Comparison of ENCODE assay signal across 9 cellular contexts in genomic region chr7:114047889-114048288, GRCh38.
DNase-seq lines count a peak whose midpoint lies in the region; ATAC-seq lines count a peak whose summit lies in the region.
"Had no signal": no experiment of that assay in that cellular context is flagged by ENCODE, and none has a peak within 500 bp of the region (broad histone marks: within the 10 kb centered on the region; RNA-seq: fewer than 3 reads in every experiment).

No MANE protein-coding gene starts in this region.

- H3K4me3 ChIP-seq in endocrine pancreas (ENCODE audit: control insufficient read depth, insufficient read depth, low read length) (peak overlapping the region; percentile 31), skeletal muscle satellite cell (ENCODE audit: low read length) (peak overlapping the region; percentile 55)

- H3K27ac Mint-ChIP-seq in activated CD4-positive, alpha-beta T cell treated with anti-CD3 and anti-CD28 coated beads, Interleukin-2, amount 10 ng/mL, durations not matched to agents 24 days and 14 days = no peak overlapping the region

- H3K4me2 ChIP-seq in skeletal muscle satellite cell (ENCODE audit: low read length) = peak overlapping the region; percentile 75

- H3K36me3 Mint-ChIP-seq in activated CD4-positive, alpha-beta T cell treated with anti-CD3 and anti-CD28 coated beads, Interleukin-2, amount 10 ng/mL, durations not matched to agents 24 days and 14 days (ENCODE audit: low read depth) = no peaks in the 10 kb centered on the region

- H3K9me3 Mint-ChIP-seq in activated CD4-positive, alpha-beta T cell treated with anti-CD3 and anti-CD28 coated beads, Interleukin-2, amount 10 ng/mL, durations not matched to agents 24 days and 14 days = no peaks in the 10 kb centered on the region

- ATAC-seq in HG03521 (IDR thresholded peaks at IDR 0.05; ENCODE audit: unreplicated experiment) = no peak

- H3K27me3 ChIP-seq in endocrine pancreas (ENCODE audit: control insufficient read depth, insufficient read depth, low read length) = no peaks in the 10 kb centered on the region
- no peaks in the 10 kb centered on the region for H3K27me3 ChIP-seq in skeletal muscle satellite cell (ENCODE audit: control insufficient read depth, insufficient read depth, low read length)
- H3K27me3 ChIP-seq: gastrocnemius medialis had no signal

- H3K9me3 ChIP-seq in endocrine pancreas (ENCODE audit: control insufficient read depth, low read length) (no peaks in the 10 kb centered on the region), skeletal muscle satellite cell (replicated peaks; ENCODE audit: low read length) (no peaks in the 10 kb centered on the region)
- H3K9me3 ChIP-seq: gastrocnemius medialis had no signal

- H3K27me3 Mint-ChIP-seq in activated CD4-positive, alpha-beta T cell treated with anti-CD3 and anti-CD28 coated beads, Interleukin-2, amount 10 ng/mL, durations not matched to agents 24 days and 14 days = no peaks in the 10 kb centered on the region

- H3K4me3 Mint-ChIP-seq in activated CD4-positive, alpha-beta T cell treated with anti-CD3 and anti-CD28 coated beads, Interleukin-2, amount 10 ng/mL, durations not matched to agents 24 days and 14 days = peak overlapping the region; percentile 65

- in situ Hi-C loops in G401 (cut with HindIII; ENCODE audit: low sequenced_read_pairs) = no loop called here

- intact Hi-C loops in activated CD4-positive, alpha-beta T cell treated with anti-CD3 and anti-CD28 coated beads, Interleukin-2, amount 10 ng/mL, durations not matched to agents 24 days and 14 days (cut with micrococcal nuclease) = no loop called here

- H3K36me3 ChIP-seq in endocrine pancreas (ENCODE audit: control insufficient read depth, insufficient read depth, low read length) (no peaks in the 10 kb centered on the region), skeletal muscle satellite cell (ENCODE audit: insufficient read depth, low read length) (no peaks in the 10 kb centered on the region)
- H3K36me3 ChIP-seq: gastrocnemius medialis had no signal

- H3K4me1 Mint-ChIP-seq in activated CD4-positive, alpha-beta T cell treated with anti-CD3 and anti-CD28 coated beads, Interleukin-2, amount 10 ng/mL, durations not matched to agents 24 days and 14 days = peaks cover 6% of the 10 kb centered on the region

- H3K4me1 ChIP-seq in endocrine pancreas (ENCODE audit: control insufficient read depth, insufficient read depth, low read length) (no peaks in the 10 kb centered on the region), skeletal muscle satellite cell (ENCODE audit: control insufficient read depth, insufficient read depth, low read length) (peaks cover 14% of the 10 kb centered on the region)
- H3K4me1 ChIP-seq: gastrocnemius medialis had no signal

- no peak for DNase-seq in activated CD4-positive, alpha-beta T cell treated with anti-CD3 and anti-CD28 coated beads, Interleukin-2, amount 10 ng/mL, durations not matched to agents 24 days and 14 days
- no peak for DNase-seq in activated CD4-positive, alpha-beta T cell treated with anti-CD3 and anti-CD28 coated beads for 1 hour
- DNase-seq in RPMI7951 (ENCODE audit: low read depth) = peak; percentile 56
- no peak for DNase-seq in ureter (ENCODE audit: low spot score)
- no peak for DNase-seq in G401 (ENCODE audit: low spot score)
- DNase-seq: gastrocnemius medialis had no signal

- H3K9ac ChIP-seq in endocrine pancreas (ENCODE audit: control insufficient read depth, insufficient read depth, low read length) (no peak overlapping the region), skeletal muscle satellite cell (ENCODE audit: low read depth, low read length) (no peak overlapping the region)
